Comparison of ENCODE assay signal across 3 cellular contexts in genomic region chr4:148090503-148091476, GRCh38.
TF ChIP-seq lines count a peak whose summit lies in the region.

No MANE protein-coding gene starts in this region.

TF ChIP-seq in SK-N-SH treated with all-trans-retinoic acid at 6 μM for 48 hours, 23 proteins besides CTCF, POLR2A, EP300 and RAD21 (continues in another document):
- TF ChIP-seq RARB (CRISPR knock-in tag; IDR thresholded peaks at IDR 0.05) (no peak), ZFP30 (CRISPR knock-in tag; IDR thresholded peaks at IDR 0.05) (no peak), PPARA (CRISPR knock-in tag; IDR thresholded peaks at IDR 0.05; ENCODE audit: borderline replicate concordance) (no peak), ZNF8 (CRISPR knock-in tag; IDR thresholded peaks at IDR 0.05) (no peak), ISL1 (CRISPR knock-in tag; IDR thresholded peaks at IDR 0.05) (no peak), CSRNP3 (CRISPR knock-in tag; IDR thresholded peaks at IDR 0.05) (no peak), ARNTL (CRISPR knock-in tag; IDR thresholded peaks at IDR 0.05; ENCODE audit: borderline replicate concordance, low read depth) (no peak), TOX (CRISPR knock-in tag; IDR thresholded peaks at IDR 0.05; ENCODE audit: borderline replicate concordance) (no peak), ZC3H10 (CRISPR knock-in tag; IDR thresholded peaks at IDR 0.05) (no peak), CSDC2 (CRISPR knock-in tag; IDR thresholded peaks at IDR 0.05) (no peak), ZFP3 (CRISPR knock-in tag; IDR thresholded peaks at IDR 0.05) (no peak), TCF4 (CRISPR knock-in tag; IDR thresholded peaks at IDR 0.05; ENCODE audit: borderline replicate concordance) (no peak), PATZ1 (CRISPR knock-in tag; IDR thresholded peaks at IDR 0.05; ENCODE audit: borderline replicate concordance) (no peak)
- TF ChIP-seq, protein P1, sequence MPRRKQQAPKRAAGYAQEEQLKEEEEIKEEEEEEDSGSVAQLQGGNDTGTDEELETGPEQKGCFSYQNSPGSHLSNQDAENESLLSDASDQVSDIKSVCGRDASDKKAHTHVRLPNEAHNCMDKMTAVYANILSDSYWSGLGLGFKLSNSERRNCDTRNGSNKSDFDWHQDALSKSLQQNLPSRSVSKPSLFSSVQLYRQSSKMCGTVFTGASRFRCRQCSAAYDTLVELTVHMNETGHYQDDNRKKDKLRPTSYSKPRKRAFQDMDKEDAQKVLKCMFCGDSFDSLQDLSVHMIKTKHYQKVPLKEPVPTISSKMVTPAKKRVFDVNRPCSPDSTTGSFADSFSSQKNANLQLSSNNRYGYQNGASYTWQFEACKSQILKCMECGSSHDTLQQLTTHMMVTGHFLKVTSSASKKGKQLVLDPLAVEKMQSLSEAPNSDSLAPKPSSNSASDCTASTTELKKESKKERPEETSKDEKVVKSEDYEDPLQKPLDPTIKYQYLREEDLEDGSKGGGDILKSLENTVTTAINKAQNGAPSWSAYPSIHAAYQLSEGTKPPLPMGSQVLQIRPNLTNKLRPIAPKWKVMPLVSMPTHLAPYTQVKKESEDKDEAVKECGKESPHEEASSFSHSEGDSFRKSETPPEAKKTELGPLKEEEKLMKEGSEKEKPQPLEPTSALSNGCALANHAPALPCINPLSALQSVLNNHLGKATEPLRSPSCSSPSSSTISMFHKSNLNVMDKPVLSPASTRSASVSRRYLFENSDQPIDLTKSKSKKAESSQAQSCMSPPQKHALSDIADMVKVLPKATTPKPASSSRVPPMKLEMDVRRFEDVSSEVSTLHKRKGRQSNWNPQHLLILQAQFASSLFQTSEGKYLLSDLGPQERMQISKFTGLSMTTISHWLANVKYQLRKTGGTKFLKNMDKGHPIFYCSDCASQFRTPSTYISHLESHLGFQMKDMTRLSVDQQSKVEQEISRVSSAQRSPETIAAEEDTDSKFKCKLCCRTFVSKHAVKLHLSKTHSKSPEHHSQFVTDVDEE (CRISPR knock-in tag; IDR thresholded peaks at IDR 0.05), result no peak

TF ChIP-seq in SK-N-SH, 30 proteins besides CTCF, POLR2A, EP300 and RAD21:
- TF ChIP-seq FOXM1 (IDR thresholded peaks at IDR 0.05; ENCODE audit: low read depth) (no peak), USF2 (IDR thresholded peaks at IDR 0.05; ENCODE audit: borderline replicate concordance, low read depth, low read length) (no peak)
TF ChIP-seq in SK-N-SH: peak in this region for 0.

TF ChIP-seq in H1, 55 proteins besides CTCF, POLR2A, EP300 and RAD21:
- TF ChIP-seq POU5F1 (IDR thresholded peaks at IDR 0.05; ENCODE audit: low read depth, low read length) (no peak), CHD2 (IDR thresholded peaks at IDR 0.05; ENCODE audit: low read length) (no peak), NANOG (IDR thresholded peaks at IDR 0.05; ENCODE audit: insufficient read depth, low read depth, low read length, poor library complexity, severe bottlenecking) (no peak), KDM5A (IDR thresholded peaks at IDR 0.05; ENCODE audit: low read length) (no peak), SRF (IDR thresholded peaks at IDR 0.05; ENCODE audit: low read depth, low read length) (no peak), KDM1A (IDR thresholded peaks at IDR 0.05; ENCODE audit: borderline replicate concordance, low read length) (no peak), ATF2 (IDR thresholded peaks at IDR 0.05; ENCODE audit: low read length) (no peak), CBX5 (IDR thresholded peaks at IDR 0.05; ENCODE audit: low read depth, low read length) (no peak), TAF1 (IDR thresholded peaks at IDR 0.05; ENCODE audit: low read depth, low read length) (no peak), TEAD4 (IDR thresholded peaks at IDR 0.05; ENCODE audit: low read depth, low read length) (no peak), SAP30 (IDR thresholded peaks at IDR 0.05; ENCODE audit: insufficient read depth, insufficient replicate concordance, low read length) (no peak), HDAC2 (IDR thresholded peaks at IDR 0.05; ENCODE audit: borderline replicate concordance in 1 of 2, low read depth in 2 of 2, low read length in 2 of 2) (no peak), BCL11A (IDR thresholded peaks at IDR 0.05; ENCODE audit: low read depth in 2 of 2, low read length in 2 of 2) (no peak), CEBPB (IDR thresholded peaks at IDR 0.05; ENCODE audit: low read depth, low read length) (no peak), EGR1 (IDR thresholded peaks at IDR 0.05; ENCODE audit: borderline replicate concordance, low read depth, low read length) (no peak), TBP (IDR thresholded peaks at IDR 0.05; ENCODE audit: low read depth, low read length) (no peak), BRCA1 (IDR thresholded peaks at IDR 0.05; ENCODE audit: low read depth, low read length) (no peak), E2F6 (IDR thresholded peaks at IDR 0.05) (no peak), GTF2F1 (IDR thresholded peaks at IDR 0.05; ENCODE audit: borderline replicate concordance, low read depth, low read length) (no peak)
- TF ChIP-seq, protein P2, sequence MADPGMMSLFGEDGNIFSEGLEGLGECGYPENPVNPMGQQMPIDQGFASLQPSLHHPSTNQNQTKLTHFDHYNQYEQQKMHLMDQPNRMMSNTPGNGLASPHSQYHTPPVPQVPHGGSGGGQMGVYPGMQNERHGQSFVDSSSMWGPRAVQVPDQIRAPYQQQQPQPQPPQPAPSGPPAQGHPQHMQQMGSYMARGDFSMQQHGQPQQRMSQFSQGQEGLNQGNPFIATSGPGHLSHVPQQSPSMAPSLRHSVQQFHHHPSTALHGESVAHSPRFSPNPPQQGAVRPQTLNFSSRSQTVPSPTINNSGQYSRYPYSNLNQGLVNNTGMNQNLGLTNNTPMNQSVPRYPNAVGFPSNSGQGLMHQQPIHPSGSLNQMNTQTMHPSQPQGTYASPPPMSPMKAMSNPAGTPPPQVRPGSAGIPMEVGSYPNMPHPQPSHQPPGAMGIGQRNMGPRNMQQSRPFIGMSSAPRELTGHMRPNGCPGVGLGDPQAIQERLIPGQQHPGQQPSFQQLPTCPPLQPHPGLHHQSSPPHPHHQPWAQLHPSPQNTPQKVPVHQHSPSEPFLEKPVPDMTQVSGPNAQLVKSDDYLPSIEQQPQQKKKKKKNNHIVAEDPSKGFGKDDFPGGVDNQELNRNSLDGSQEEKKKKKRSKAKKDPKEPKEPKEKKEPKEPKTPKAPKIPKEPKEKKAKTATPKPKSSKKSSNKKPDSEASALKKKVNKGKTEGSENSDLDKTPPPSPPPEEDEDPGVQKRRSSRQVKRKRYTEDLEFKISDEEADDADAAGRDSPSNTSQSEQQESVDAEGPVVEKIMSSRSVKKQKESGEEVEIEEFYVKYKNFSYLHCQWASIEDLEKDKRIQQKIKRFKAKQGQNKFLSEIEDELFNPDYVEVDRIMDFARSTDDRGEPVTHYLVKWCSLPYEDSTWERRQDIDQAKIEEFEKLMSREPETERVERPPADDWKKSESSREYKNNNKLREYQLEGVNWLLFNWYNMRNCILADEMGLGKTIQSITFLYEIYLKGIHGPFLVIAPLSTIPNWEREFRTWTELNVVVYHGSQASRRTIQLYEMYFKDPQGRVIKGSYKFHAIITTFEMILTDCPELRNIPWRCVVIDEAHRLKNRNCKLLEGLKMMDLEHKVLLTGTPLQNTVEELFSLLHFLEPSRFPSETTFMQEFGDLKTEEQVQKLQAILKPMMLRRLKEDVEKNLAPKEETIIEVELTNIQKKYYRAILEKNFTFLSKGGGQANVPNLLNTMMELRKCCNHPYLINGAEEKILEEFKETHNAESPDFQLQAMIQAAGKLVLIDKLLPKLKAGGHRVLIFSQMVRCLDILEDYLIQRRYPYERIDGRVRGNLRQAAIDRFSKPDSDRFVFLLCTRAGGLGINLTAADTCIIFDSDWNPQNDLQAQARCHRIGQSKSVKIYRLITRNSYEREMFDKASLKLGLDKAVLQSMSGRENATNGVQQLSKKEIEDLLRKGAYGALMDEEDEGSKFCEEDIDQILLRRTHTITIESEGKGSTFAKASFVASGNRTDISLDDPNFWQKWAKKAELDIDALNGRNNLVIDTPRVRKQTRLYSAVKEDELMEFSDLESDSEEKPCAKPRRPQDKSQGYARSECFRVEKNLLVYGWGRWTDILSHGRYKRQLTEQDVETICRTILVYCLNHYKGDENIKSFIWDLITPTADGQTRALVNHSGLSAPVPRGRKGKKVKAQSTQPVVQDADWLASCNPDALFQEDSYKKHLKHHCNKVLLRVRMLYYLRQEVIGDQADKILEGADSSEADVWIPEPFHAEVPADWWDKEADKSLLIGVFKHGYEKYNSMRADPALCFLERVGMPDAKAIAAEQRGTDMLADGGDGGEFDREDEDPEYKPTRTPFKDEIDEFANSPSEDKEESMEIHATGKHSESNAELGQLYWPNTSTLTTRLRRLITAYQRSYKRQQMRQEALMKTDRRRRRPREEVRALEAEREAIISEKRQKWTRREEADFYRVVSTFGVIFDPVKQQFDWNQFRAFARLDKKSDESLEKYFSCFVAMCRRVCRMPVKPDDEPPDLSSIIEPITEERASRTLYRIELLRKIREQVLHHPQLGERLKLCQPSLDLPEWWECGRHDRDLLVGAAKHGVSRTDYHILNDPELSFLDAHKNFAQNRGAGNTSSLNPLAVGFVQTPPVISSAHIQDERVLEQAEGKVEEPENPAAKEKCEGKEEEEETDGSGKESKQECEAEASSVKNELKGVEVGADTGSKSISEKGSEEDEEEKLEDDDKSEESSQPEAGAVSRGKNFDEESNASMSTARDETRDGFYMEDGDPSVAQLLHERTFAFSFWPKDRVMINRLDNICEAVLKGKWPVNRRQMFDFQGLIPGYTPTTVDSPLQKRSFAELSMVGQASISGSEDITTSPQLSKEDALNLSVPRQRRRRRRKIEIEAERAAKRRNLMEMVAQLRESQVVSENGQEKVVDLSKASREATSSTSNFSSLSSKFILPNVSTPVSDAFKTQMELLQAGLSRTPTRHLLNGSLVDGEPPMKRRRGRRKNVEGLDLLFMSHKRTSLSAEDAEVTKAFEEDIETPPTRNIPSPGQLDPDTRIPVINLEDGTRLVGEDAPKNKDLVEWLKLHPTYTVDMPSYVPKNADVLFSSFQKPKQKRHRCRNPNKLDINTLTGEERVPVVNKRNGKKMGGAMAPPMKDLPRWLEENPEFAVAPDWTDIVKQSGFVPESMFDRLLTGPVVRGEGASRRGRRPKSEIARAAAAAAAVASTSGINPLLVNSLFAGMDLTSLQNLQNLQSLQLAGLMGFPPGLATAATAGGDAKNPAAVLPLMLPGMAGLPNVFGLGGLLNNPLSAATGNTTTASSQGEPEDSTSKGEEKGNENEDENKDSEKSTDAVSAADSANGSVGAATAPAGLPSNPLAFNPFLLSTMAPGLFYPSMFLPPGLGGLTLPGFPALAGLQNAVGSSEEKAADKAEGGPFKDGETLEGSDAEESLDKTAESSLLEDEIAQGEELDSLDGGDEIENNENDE (IDR thresholded peaks at IDR 0.05; ENCODE audit: insufficient replicate concordance, low read length), result no peak
